ENCODE assay signal across 8 cellular contexts in genomic region chr1:247332215-247332900, GRCh38. TPM values are rescaled to one million over a fixed set of nuclear protein-coding genes. Genes with fewer than 3 reads are reported as not detected.
DNase-seq lines count a peak whose midpoint lies in the region; ATAC-seq and TF ChIP-seq lines count a peak whose summit lies in the region.

No MANE protein-coding gene starts in this region.

- no peak for TF ChIP-seq CTCF in Caco-2 (IDR thresholded peaks at IDR 0.05; ENCODE audit: insufficient read depth in 1 of 2, low read depth in 1 of 2, low read length in 1 of 2, severe bottlenecking in 1 of 2, unreplicated experiment in 1 of 2)
- TF ChIP-seq CTCF in sigmoid colon (IDR thresholded peaks at IDR 0.05) = no peak

- H3K9me3 ChIP-seq in Caco-2 = no peaks in the 10 kb centered on the region
- H3K9me3 ChIP-seq in sigmoid colon = no peaks in the 10 kb centered on the region

- peak overlapping the region; percentile 97 for H3K4me3 Mint-ChIP-seq in Caco-2 (ENCODE audit: unreplicated experiment)

- peak overlapping the region; percentile 95 to 97 (median 96) for H3K27ac ChIP-seq in sigmoid colon

- H3K4me1 ChIP-seq in Caco-2 (peaks cover 12% of the 10 kb centered on the region), sigmoid colon (peaks cover 0 to 50% (median 31%) of the 10 kb centered on the region in 4 donors)

- WGBS in sigmoid colon, 2 donors = 1 to 3% methylated on average over 53 of the region's 53 CpGs

- H3K4me1 Mint-ChIP-seq in Caco-2 (ENCODE audit: low read depth, unreplicated experiment) = peaks cover 36% of the 10 kb centered on the region

- DNase-seq in Caco-2 (peak; percentile 46 to 59), SW 1271 (lab: John Stamatoyannopoulos, UW) (peak; percentile 61 to 68), amniotic epithelial cell (ENCODE audit: low read depth) (peak; percentile 49), hepatic stellate cell (ENCODE audit: low spot score) (peak; percentile 60), sigmoid colon (peak; percentile 78)

- no TSS peak for BruUV-seq in Caco-2 (replicated peaks; lab: Mats Ljungman, UMichigan)

- H3K27me3 ChIP-seq in Caco-2 (replicated peaks; ENCODE audit: control insufficient read depth, insufficient read depth, low read length) (no peaks in the 10 kb centered on the region), sigmoid colon (no peaks in the 10 kb centered on the region)

- peaks cover 3% of the 10 kb centered on the region for H3K36me3 ChIP-seq in Caco-2 (ENCODE audit: control insufficient read depth, insufficient read depth, low read length)
- peaks cover 4 to 25% (median 16%) of the 10 kb centered on the region in 4 donors for H3K36me3 ChIP-seq in sigmoid colon

- H3K36me3 Mint-ChIP-seq in Caco-2 (ENCODE audit: insufficient read depth, unreplicated experiment) = peaks cover 53% of the 10 kb centered on the region

- intact Hi-C loops in Caco-2 (cut with micrococcal nuclease; ENCODE audit: unreplicated experiment) (no loop called here), sigmoid colon (cut with DNase I) (loop anchor here (5.0 kb wide), 4 partner anchors 40 to 400 kb away; partner anchors contain the start of gene AHCTF1)

- peak; percentile 43 for ATAC-seq in GM19397 (IDR thresholded peaks at IDR 0.05; ENCODE audit: unreplicated experiment)
- ATAC-seq in HG03457 (IDR thresholded peaks at IDR 0.05; ENCODE audit: unreplicated experiment) = peak; percentile 31
- no peak for ATAC-seq in GM18520 (IDR thresholded peaks at IDR 0.05; ENCODE audit: unreplicated experiment)

- no peaks in the 10 kb centered on the region for H3K27me3 Mint-ChIP-seq in Caco-2 (ENCODE audit: insufficient read depth, unreplicated experiment)

- H3K9me3 Mint-ChIP-seq in Caco-2 (ENCODE audit: unreplicated experiment) = no peaks in the 10 kb centered on the region

- CTCF ChIA-PET in Caco-2 (lab: Charles Lee) = no interaction called here

- peak overlapping the region; percentile 97 for H3K4me3 ChIP-seq in Caco-2 (ENCODE audit: low read depth, low read length)
- H3K4me3 ChIP-seq in sigmoid colon = peak overlapping the region; percentile 93 to 99 (median 98)

- H3K27ac Mint-ChIP-seq in Caco-2 (ENCODE audit: unreplicated experiment) = peak overlapping the region; percentile 64

- TF ChIP-seq EP300 in sigmoid colon (IDR thresholded peaks at IDR 0.05) = no peak

- TF ChIP-seq POLR2A in sigmoid colon (IDR thresholded peaks at IDR 0.05) = no peak

- POLR2A ChIA-PET in Caco-2 (lab: Charles Lee) = no interaction called here

RNA-seq across cellular contexts. Expression of gene ZNF496, which starts 0.7 kb away (rescaled TPM):
- total RNA-seq in Caco-2 (2022) (31.0 and 36.4 TPM in 2 replicates), sigmoid colon (10 to 100 TPM; 31.6 to 70.7 (median 37.3) TPM)
- 10 to 100 TPM in 1 of 3 donors, 1 to 10 TPM in 2; 3.2 to 10.1 (median 4.8) TPM for polyA plus RNA-seq in sigmoid colon
